In the genomic region with DNA sequence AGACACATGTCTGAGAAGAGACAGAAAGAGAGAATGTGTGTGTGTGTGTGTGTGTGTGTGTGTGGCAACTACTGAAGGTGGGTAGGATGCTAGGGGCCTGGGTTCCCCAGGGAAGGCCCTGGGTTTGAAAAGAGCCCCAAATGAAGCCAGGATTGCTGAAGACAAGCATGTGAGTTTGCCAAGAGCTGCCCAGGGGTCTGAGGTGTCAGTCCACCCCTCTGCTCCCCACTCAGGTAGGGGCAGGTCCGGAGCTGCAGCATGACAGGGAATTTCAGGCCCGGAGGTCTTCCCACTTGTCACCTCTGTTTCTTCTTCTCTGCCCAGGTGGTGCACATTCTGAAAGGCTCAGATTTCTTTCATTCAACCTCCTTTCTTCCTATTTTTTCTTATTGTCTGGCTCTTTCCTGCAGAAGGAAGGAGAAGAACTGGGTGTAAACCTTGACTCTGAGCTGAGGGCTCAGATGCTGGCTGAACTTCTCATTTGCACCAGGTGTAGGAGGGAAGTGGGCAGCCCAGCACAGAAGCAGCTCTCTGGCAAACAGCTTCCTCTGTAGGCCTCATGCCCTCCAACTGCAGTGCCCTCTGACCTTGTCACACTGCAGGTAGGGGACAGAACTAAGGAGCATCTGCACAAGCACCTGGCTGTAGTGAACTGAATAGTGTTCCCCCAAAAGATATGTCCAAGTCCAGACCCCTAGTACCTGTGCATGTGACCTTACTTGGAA, we compare ENCODE assay signal across 18 cellular contexts.
DNase-seq lines count a peak whose midpoint lies in the region; ATAC-seq and TF ChIP-seq lines count a peak whose summit lies in the region.
"Had no signal": no experiment of that assay in that cellular context is flagged by ENCODE, and none has a peak within 500 bp of the region (broad histone marks: within the 10 kb centered on the region; RNA-seq: fewer than 3 reads in every experiment).

No MANE protein-coding gene starts in this region.

- no peaks in the 10 kb centered on the region for H3K36me3 Mint-ChIP-seq in activated T-helper 17 cell treated with anti-CD3 and anti-CD28 coated beads, Interleukin-2, amount 50 U/mL, for 72 hours (ENCODE audit: low read depth)
- no peaks in the 10 kb centered on the region for H3K36me3 Mint-ChIP-seq in stimulated activated memory B cell treated with anti-CD40 and anti-IgM and Interleukin-4, amounts not matched to agents 10 μg/mL and 1 μg/mL and 100 μg/mL, for 72 hours

- peaks cover 32% of the 10 kb centered on the region for H3K4me1 Mint-ChIP-seq in activated T-helper 17 cell treated with anti-CD3 and anti-CD28 coated beads, Interleukin-2, amount 50 U/mL, for 72 hours
- peaks cover 81% of the 10 kb centered on the region for H3K4me1 Mint-ChIP-seq in stimulated activated memory B cell treated with anti-CD40 and anti-IgM and Interleukin-4, amounts not matched to agents 10 μg/mL and 1 μg/mL and 100 μg/mL, for 72 hours

- H3K4me1 ChIP-seq in HEK293 (ENCODE audit: control insufficient read depth, insufficient read depth, low read length) = no peaks in the 10 kb centered on the region
- H3K4me1 ChIP-seq in effector memory CD4-positive, alpha-beta T cell (ENCODE audit: control insufficient read depth, insufficient read depth, low read length, poor library complexity, severe bottlenecking) = peaks cover 32% of the 10 kb centered on the region

- no peaks in the 10 kb centered on the region for H3K9me3 ChIP-seq in HEK293 (ENCODE audit: control insufficient read depth, insufficient read depth, low read depth, low read length)
- no peaks in the 10 kb centered on the region for H3K9me3 ChIP-seq in effector memory CD4-positive, alpha-beta T cell (ENCODE audit: control insufficient read depth, low read length)

- peak; percentile 58 for DNase-seq in activated effector memory CD4-positive, alpha-beta T cell treated with anti-CD3 and anti-CD28 coated beads, Interleukin-2, amount 50 U/mL, for 16 hours
- no peak for DNase-seq in activated effector memory CD4-positive, alpha-beta T cell treated with Interleukin-2 at 50 U/mL for 16 hours
- DNase-seq in HT-29 (ENCODE audit: low spot score) = no peak
- DNase-seq in effector memory CD4-positive, alpha-beta T cell = no peak
- DNase-seq: COR-L47, EL, KG1, midbrain, NCI-H1105, NCI-H2081 treated with DMSO at 0.1 percent for 48 hours, NCI-H524 treated with DMSO at 0.1 percent for 48 hours, Right ventricle myocardium superior, WERI-Rb-1 had no signal

- peak overlapping the region; percentile 12 for H3K27ac Mint-ChIP-seq in activated T-helper 17 cell treated with anti-CD3 and anti-CD28 coated beads, Interleukin-2, amount 50 U/mL, for 72 hours
- peak overlapping the region; percentile 74 for H3K27ac Mint-ChIP-seq in stimulated activated memory B cell treated with anti-CD40 and anti-IgM and Interleukin-4, amounts not matched to agents 10 μg/mL and 1 μg/mL and 100 μg/mL, for 72 hours

- H3K9me3 Mint-ChIP-seq in activated T-helper 17 cell treated with anti-CD3 and anti-CD28 coated beads, Interleukin-2, amount 50 U/mL, for 72 hours = no peaks in the 10 kb centered on the region
- no peaks in the 10 kb centered on the region for H3K9me3 Mint-ChIP-seq in stimulated activated memory B cell treated with anti-CD40 and anti-IgM and Interleukin-4, amounts not matched to agents 10 μg/mL and 1 μg/mL and 100 μg/mL, for 72 hours

- H3K4me3 ChIP-seq in HEK293 (ENCODE audit: low read depth, low read length) = no peak overlapping the region
- no peak overlapping the region for H3K4me3 ChIP-seq in effector memory CD4-positive, alpha-beta T cell (ENCODE audit: insufficient read depth, low read depth, low read length, poor library complexity, severe bottlenecking)

- H3K36me3 ChIP-seq in HEK293 (ENCODE audit: control insufficient read depth in 2 of 2, insufficient read depth in 1 of 2, low read length in 2 of 2) = no peaks in the 10 kb centered on the region
- no peaks in the 10 kb centered on the region for H3K36me3 ChIP-seq in effector memory CD4-positive, alpha-beta T cell (ENCODE audit: control insufficient read depth, insufficient read depth, low read length)
- H3K36me3 ChIP-seq: WERI-Rb-1 had no signal

- H3K4me3 Mint-ChIP-seq in activated T-helper 17 cell treated with anti-CD3 and anti-CD28 coated beads, Interleukin-2, amount 50 U/mL, for 72 hours = no peak overlapping the region
- peak overlapping the region; percentile 45 for H3K4me3 Mint-ChIP-seq in stimulated activated memory B cell treated with anti-CD40 and anti-IgM and Interleukin-4, amounts not matched to agents 10 μg/mL and 1 μg/mL and 100 μg/mL, for 72 hours

- no peaks in the 10 kb centered on the region for H3K27me3 ChIP-seq in effector memory CD4-positive, alpha-beta T cell (replicated peaks; ENCODE audit: control insufficient read depth, insufficient read depth, low read length, poor library complexity, severe bottlenecking)

- no peaks in the 10 kb centered on the region for H3K27me3 Mint-ChIP-seq in activated T-helper 17 cell treated with anti-CD3 and anti-CD28 coated beads, Interleukin-2, amount 50 U/mL, for 72 hours
- H3K27me3 Mint-ChIP-seq in stimulated activated memory B cell treated with anti-CD40 and anti-IgM and Interleukin-4, amounts not matched to agents 10 μg/mL and 1 μg/mL and 100 μg/mL, for 72 hours = no peaks in the 10 kb centered on the region

- TF ChIP-seq CTCF in HEK293 (tag by site-specific recombination; IDR thresholded peaks at IDR 0.05) = no peak

- CTCF ChIA-PET in HEK293 (lab: Yijun Ruan, JAX) = interaction anchor here (0.7 kb wide), 1 partner anchor 402 kb away, joined by 5 read pairs; no protein-coding TSS in a partner anchor

- H3K27ac ChIP-seq in HEK293 (ENCODE audit: extremely low read depth, low read depth, low read length) = no peak overlapping the region
- no peak overlapping the region for H3K27ac ChIP-seq in effector memory CD4-positive, alpha-beta T cell (ENCODE audit: insufficient read depth, low read length, poor library complexity, severe bottlenecking)
- H3K27ac ChIP-seq: WERI-Rb-1 had no signal

- no peak for ATAC-seq in activated T-helper 17 cell treated with anti-CD3 and anti-CD28 coated beads, Interleukin-2, amount 50 U/mL, for 72 hours (replicated peaks)
- ATAC-seq in stimulated activated memory B cell treated with anti-CD40 and anti-IgM and Interleukin-4, amounts not matched to agents 10 μg/mL and 1 μg/mL and 100 μg/mL, for 72 hours = peak; percentile 53
- no peak for ATAC-seq in HG02798 (IDR thresholded peaks at IDR 0.05; ENCODE audit: poor library complexity, unreplicated experiment)
- ATAC-seq: left lobe of liver had no signal

- POLR2A ChIA-PET in HEK293 (lab: Yijun Ruan, JAX) = no interaction called here

TF ChIP-seq in HEK293, 187 proteins besides CTCF, POLR2A, EP300 and RAD21:
- TF ChIP-seq PRDM10 (tag by site-specific recombination; IDR thresholded peaks at IDR 0.05) (no peak), EGR2 (tag by site-specific recombination; IDR thresholded peaks at IDR 0.05; ENCODE audit: low read depth) (0 out of 2 replicates have a peak, but pooled peaks have one; percentile 7)
